In genomic region chr22:36522662-36523061, GRCh38 we compare ENCODE assay signal across 2 cellular contexts.
A peak's percentile ranks its signal among the peaks of the same experiment; 100 is the strongest.
TF ChIP-seq lines count a peak whose summit lies in the region.

No MANE protein-coding gene starts in this region.

TF ChIP-seq in GM12891, 5 proteins besides CTCF, POLR2A, EP300 and RAD21:
- TF ChIP-seq TAF1 (IDR thresholded peaks at IDR 0.05; ENCODE audit: low read depth, low read length), result no peak
- TF ChIP-seq SPI1 (IDR thresholded peaks at IDR 0.05; ENCODE audit: low read depth, low read length), result peak; percentile 50

TF ChIP-seq in GM12878, 131 proteins besides CTCF, POLR2A, EP300 and RAD21:
- no peak for TF ChIP-seq CBX5 (IDR thresholded peaks at IDR 0.05; ENCODE audit: low read depth)
- TF ChIP-seq SPI1 (IDR thresholded peaks at IDR 0.05; ENCODE audit: borderline replicate concordance, insufficient read depth, low read depth, low read length), result peak; percentile 48; the same call in 1 of the 2 replicates
